Comparison of ENCODE assay signal across 34 cellular contexts in genomic region chr3:170337420-170337819, GRCh38.
"Had no signal": no experiment of that assay in that cellular context is flagged by ENCODE, and none has a peak within 500 bp of the region (broad histone marks: within the 10 kb centered on the region; RNA-seq: fewer than 3 reads in every experiment).

No MANE protein-coding gene starts in this region.

- DNase-seq: Karpas-422, Kasumi-1, MG63, MV-4-11, NCI-H1048, NCI-H1092, NCI-H1092 treated with DMSO at 0.1 percent for 48 hours, NCI-H1105, NCI-H1105 treated with DMSO at 0.1 percent for 48 hours, NCI-H1417, NCI-H1417 treated with DMSO at 0.1 percent for 48 hours, NCI-H1436, NCI-H1436 treated with DMSO at 0.1 percent for 48 hours, NCI-H146, NCI-H1694, NCI-H1694 treated with DMSO at 0.1 percent for 48 hours, NCI-H187, NCI-H187 treated with DMSO at 0.1 percent for 48 hours, NCI-H1930, NCI-H2029, NCI-H2029 treated with DMSO at 0.1 percent for 48 hours, NCI-H2081, NCI-H2081 treated with DMSO at 0.1 percent for 48 hours, NCI-H2171, NCI-H2171 treated with DMSO at 0.1 percent for 48 hours, NCI-H2227 treated with DMSO at 0.1 percent for 48 hours, NCI-H226, NCI-H345, NCI-H446, NCI-H446 treated with DMSO at 0.1 percent for 48 hours, NCI-H510A, NCI-H510A treated with DMSO at 0.1 percent for 48 hours, NCI-H524 treated with DMSO at 0.1 percent for 48 hours, NCI-H526 had no signal

- H3K4me3 ChIP-seq: MG63 had no signal

- H3K27me3 ChIP-seq: MG63 had no signal

- H3K36me3 ChIP-seq: MG63 had no signal
